In the genomic region with DNA sequence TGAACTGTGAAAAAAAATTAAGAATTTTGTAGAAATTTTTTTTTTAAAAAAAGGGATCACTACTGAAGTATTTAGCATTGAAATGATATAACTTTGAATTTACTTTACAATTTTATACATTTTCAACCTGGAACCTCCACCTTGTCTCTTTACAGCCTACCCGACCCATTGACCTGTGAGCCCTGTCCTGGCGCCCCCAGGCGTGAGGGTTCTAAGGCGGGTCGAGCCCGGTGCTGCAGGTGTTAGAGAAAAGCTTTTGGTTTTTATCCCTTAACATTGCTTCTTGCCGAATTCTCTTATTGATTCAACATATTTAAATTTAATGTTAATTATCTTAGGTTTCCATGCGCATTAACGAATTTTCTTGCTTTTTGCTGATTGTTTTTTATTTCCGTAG, we compare ENCODE assay signal across 8 cellular contexts. TPM values are rescaled to one million over a fixed set of nuclear protein-coding genes. Genes with fewer than 3 reads are reported as not detected.
DNase-seq lines count a peak whose midpoint lies in the region; ATAC-seq and TF ChIP-seq lines count a peak whose summit lies in the region.

No MANE protein-coding gene starts in this region.

- H3K36me3 Mint-ChIP-seq in activated T-cell treated with anti-CD3 and anti-CD28 coated beads, Interleukin-2, amount 50 U/mL, for 4 hours (ENCODE audit: insufficient read depth), result peaks cover 8% of the 10 kb centered on the region
- H3K36me3 Mint-ChIP-seq in activated naive CD8-positive, alpha-beta T cell treated with anti-CD3 and anti-CD28 coated beads, Interleukin-2, amount 50 U/mL, for 24 hours (ENCODE audit: low read depth), result peaks cover 11% of the 10 kb centered on the region

- H3K27me3 Mint-ChIP-seq in activated T-cell treated with anti-CD3 and anti-CD28 coated beads, Interleukin-2, amount 50 U/mL, for 4 hours (ENCODE audit: low read depth), result peaks cover 3% of the 10 kb centered on the region
- peaks cover 11% of the 10 kb centered on the region for H3K27me3 Mint-ChIP-seq in activated naive CD8-positive, alpha-beta T cell treated with anti-CD3 and anti-CD28 coated beads, Interleukin-2, amount 50 U/mL, for 24 hours

- H3K27ac ChIP-seq in liver (ENCODE audit: low read depth in 1 of 2, low read length in 2 of 2) (peak overlapping the region in 1 of 2 donors; percentile 83), thymus (ENCODE audit: low read depth) (no peak overlapping the region)

- WGBS in liver, result 52% methylated on average over 10 of the region's 10 CpGs
- WGBS in thymus, result 21% methylated on average over 10 of the region's 10 CpGs

- peaks cover 0 to 29% (median 13%) of the 10 kb centered on the region in 4 donors for H3K4me1 ChIP-seq in liver (ENCODE audit: control insufficient read depth in 4 of 4, insufficient read depth in 4 of 4, low read length in 3 of 4)
- H3K4me1 ChIP-seq in thymus (ENCODE audit: control insufficient read depth, insufficient read depth, low read length), result peaks cover 11% of the 10 kb centered on the region

- H3K27me3 ChIP-seq in liver (ENCODE audit: control insufficient read depth in 4 of 4, insufficient read depth in 4 of 4, low read length in 3 of 4) (no peaks in the 10 kb centered on the region), thymus (ENCODE audit: control insufficient read depth, insufficient read depth) (peaks cover 3% of the 10 kb centered on the region)

- DNase-seq in activated T-cell treated with anti-CD3 and anti-CD28 coated beads, Interleukin-2, amount 50 U/mL, for 4 hours, result no peak
- DNase-seq in activated T-cell treated with anti-CD3 and anti-CD28 coated beads for 4 hours, result no peak
- DNase-seq in activated naive CD8-positive, alpha-beta T cell treated with anti-CD3 and anti-CD28 coated beads, Interleukin-2, amount 50 U/mL, for 24 hours, result no peak
- no peak for DNase-seq in COLO668 (lab: John Stamatoyannopoulos, UW; ENCODE audit: unreplicated experiment)
- DNase-seq in NCI-H2171 (lab: John Stamatoyannopoulos, UW), result no peak
- DNase-seq in ureter (ENCODE audit: low spot score), result no peak

- H3K27ac Mint-ChIP-seq in activated naive CD8-positive, alpha-beta T cell treated with anti-CD3 and anti-CD28 coated beads, Interleukin-2, amount 50 U/mL, for 24 hours, result no peak overlapping the region

- ATAC-seq in activated T-cell treated with anti-CD3 and anti-CD28 coated beads, Interleukin-2, amount 50 U/mL, for 4 hours, result no peak
- ATAC-seq in activated naive CD8-positive, alpha-beta T cell treated with anti-CD3 and anti-CD28 coated beads, Interleukin-2, amount 50 U/mL, for 24 hours, result no peak

- peaks cover 0 to 3% (median 0%) of the 10 kb centered on the region in 4 donors for H3K9me3 ChIP-seq in liver (ENCODE audit: control insufficient read depth in 4 of 4, low read length in 3 of 4)
- no peaks in the 10 kb centered on the region for H3K9me3 ChIP-seq in thymus (ENCODE audit: control insufficient read depth)

- H3K4me1 Mint-ChIP-seq in activated T-cell treated with anti-CD3 and anti-CD28 coated beads, Interleukin-2, amount 50 U/mL, for 4 hours (ENCODE audit: low read depth), result peaks cover 35% of the 10 kb centered on the region
- peaks cover 49% of the 10 kb centered on the region for H3K4me1 Mint-ChIP-seq in activated naive CD8-positive, alpha-beta T cell treated with anti-CD3 and anti-CD28 coated beads, Interleukin-2, amount 50 U/mL, for 24 hours

- H3K36me3 ChIP-seq in liver (ENCODE audit: control insufficient read depth in 4 of 4, insufficient read depth in 3 of 4, low read depth in 1 of 4, low read length in 3 of 4) (no peaks in the 10 kb centered on the region), thymus (ENCODE audit: control insufficient read depth, insufficient read depth) (no peaks in the 10 kb centered on the region)

- peak overlapping the region; percentile 51 to 71 for H3K9ac ChIP-seq in liver (ENCODE audit: low read depth in 1 of 2, low read length in 2 of 2)

- no peak for TF ChIP-seq RAD21 in liver (IDR thresholded peaks at IDR 0.05)

- no peaks in the 10 kb centered on the region for H3K9me3 Mint-ChIP-seq in activated T-cell treated with anti-CD3 and anti-CD28 coated beads, Interleukin-2, amount 50 U/mL, for 4 hours
- H3K9me3 Mint-ChIP-seq in activated naive CD8-positive, alpha-beta T cell treated with anti-CD3 and anti-CD28 coated beads, Interleukin-2, amount 50 U/mL, for 24 hours, result peaks cover 4% of the 10 kb centered on the region

- H3K4me3 ChIP-seq in liver (ENCODE audit: low read depth in 1 of 3, low read length in 3 of 3) (peak overlapping the region in 2 of 3 donors; percentile 90 to 94), thymus (ENCODE audit: low read length) (peak overlapping the region; percentile 99)

- TF ChIP-seq CTCF in liver (IDR thresholded peaks at IDR 0.05; ENCODE audit: low read depth, low read length, missing input control), result no peak

- H3K4me3 Mint-ChIP-seq in activated T-cell treated with anti-CD3 and anti-CD28 coated beads, Interleukin-2, amount 50 U/mL, for 4 hours, result peak overlapping the region; percentile 100
- H3K4me3 Mint-ChIP-seq in activated naive CD8-positive, alpha-beta T cell treated with anti-CD3 and anti-CD28 coated beads, Interleukin-2, amount 50 U/mL, for 24 hours, result peak overlapping the region; percentile 100

TF ChIP-seq in liver, 16 proteins besides CTCF, POLR2A, EP300 and RAD21:
- TF ChIP-seq JUND (IDR thresholded peaks at IDR 0.05) (no peak), GABPA (IDR thresholded peaks at IDR 0.05 in 1 of 2, conservative IDR thresholded peaks at IDR 0.05 in 1 of 2) (no peak), EGR1 (IDR thresholded peaks at IDR 0.05; ENCODE audit: low read depth in 2 of 2) (no peak), FOXA1 (IDR thresholded peaks at IDR 0.05) (no peak), FOXA2 (IDR thresholded peaks at IDR 0.05) (no peak), RXRA (IDR thresholded peaks at IDR 0.05) (no peak), TAF1 (conservative IDR thresholded peaks at IDR 0.05) (no peak), SP1 (IDR thresholded peaks at IDR 0.05) (no peak), HNF4A (conservative IDR thresholded peaks at IDR 0.05) (no peak), HNF4G (IDR thresholded peaks at IDR 0.05) (no peak), YY1 (IDR thresholded peaks at IDR 0.05) (no peak)
- TF ChIP-seq, protein P1, sequence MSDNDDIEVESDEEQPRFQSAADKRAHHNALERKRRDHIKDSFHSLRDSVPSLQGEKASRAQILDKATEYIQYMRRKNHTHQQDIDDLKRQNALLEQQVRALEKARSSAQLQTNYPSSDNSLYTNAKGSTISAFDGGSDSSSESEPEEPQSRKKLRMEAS (IDR thresholded peaks at IDR 0.05), result no peak
- TF ChIP-seq, protein P2, sequence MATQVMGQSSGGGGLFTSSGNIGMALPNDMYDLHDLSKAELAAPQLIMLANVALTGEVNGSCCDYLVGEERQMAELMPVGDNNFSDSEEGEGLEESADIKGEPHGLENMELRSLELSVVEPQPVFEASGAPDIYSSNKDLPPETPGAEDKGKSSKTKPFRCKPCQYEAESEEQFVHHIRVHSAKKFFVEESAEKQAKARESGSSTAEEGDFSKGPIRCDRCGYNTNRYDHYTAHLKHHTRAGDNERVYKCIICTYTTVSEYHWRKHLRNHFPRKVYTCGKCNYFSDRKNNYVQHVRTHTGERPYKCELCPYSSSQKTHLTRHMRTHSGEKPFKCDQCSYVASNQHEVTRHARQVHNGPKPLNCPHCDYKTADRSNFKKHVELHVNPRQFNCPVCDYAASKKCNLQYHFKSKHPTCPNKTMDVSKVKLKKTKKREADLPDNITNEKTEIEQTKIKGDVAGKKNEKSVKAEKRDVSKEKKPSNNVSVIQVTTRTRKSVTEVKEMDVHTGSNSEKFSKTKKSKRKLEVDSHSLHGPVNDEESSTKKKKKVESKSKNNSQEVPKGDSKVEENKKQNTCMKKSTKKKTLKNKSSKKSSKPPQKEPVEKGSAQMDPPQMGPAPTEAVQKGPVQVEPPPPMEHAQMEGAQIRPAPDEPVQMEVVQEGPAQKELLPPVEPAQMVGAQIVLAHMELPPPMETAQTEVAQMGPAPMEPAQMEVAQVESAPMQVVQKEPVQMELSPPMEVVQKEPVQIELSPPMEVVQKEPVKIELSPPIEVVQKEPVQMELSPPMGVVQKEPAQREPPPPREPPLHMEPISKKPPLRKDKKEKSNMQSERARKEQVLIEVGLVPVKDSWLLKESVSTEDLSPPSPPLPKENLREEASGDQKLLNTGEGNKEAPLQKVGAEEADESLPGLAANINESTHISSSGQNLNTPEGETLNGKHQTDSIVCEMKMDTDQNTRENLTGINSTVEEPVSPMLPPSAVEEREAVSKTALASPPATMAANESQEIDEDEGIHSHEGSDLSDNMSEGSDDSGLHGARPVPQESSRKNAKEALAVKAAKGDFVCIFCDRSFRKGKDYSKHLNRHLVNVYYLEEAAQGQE (IDR thresholded peaks at IDR 0.05), result no peak
- TF ChIP-seq, protein P3, sequence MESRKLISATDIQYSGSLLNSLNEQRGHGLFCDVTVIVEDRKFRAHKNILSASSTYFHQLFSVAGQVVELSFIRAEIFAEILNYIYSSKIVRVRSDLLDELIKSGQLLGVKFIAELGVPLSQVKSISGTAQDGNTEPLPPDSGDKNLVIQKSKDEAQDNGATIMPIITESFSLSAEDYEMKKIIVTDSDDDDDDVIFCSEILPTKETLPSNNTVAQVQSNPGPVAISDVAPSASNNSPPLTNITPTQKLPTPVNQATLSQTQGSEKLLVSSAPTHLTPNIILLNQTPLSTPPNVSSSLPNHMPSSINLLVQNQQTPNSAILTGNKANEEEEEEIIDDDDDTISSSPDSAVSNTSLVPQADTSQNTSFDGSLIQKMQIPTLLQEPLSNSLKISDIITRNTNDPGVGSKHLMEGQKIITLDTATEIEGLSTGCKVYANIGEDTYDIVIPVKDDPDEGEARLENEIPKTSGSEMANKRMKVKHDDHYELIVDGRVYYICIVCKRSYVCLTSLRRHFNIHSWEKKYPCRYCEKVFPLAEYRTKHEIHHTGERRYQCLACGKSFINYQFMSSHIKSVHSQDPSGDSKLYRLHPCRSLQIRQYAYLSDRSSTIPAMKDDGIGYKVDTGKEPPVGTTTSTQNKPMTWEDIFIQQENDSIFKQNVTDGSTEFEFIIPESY (IDR thresholded peaks at IDR 0.05), result no peak
- TF ChIP-seq, protein P4, sequence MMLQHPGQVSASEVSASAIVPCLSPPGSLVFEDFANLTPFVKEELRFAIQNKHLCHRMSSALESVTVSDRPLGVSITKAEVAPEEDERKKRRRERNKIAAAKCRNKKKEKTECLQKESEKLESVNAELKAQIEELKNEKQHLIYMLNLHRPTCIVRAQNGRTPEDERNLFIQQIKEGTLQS (IDR thresholded peaks at IDR 0.05), result no peak

RNA-seq across cellular contexts. Expression of a gene that starts 0.6 kb away (rescaled TPM):
- 1 to 10 TPM; 2.8 to 3.4 (median 3.0) TPM for total RNA-seq in activated T-cell treated with anti-CD3 and anti-CD28 coated beads, Interleukin-2, amount 50 U/mL, for 4 hours
- 1 to 10 TPM; 3.2 to 7.4 TPM for total RNA-seq in liver
- 1 to 10 TPM in 1 of 2 donors, under 1 TPM in 1; 0.70 to 1.0 TPM for polyA plus RNA-seq in liver
- polyA plus RNA-seq in thymus, result 2.8 TPM
- total RNA-seq in ureter, result 10.6 TPM
